In the genomic region with DNA sequence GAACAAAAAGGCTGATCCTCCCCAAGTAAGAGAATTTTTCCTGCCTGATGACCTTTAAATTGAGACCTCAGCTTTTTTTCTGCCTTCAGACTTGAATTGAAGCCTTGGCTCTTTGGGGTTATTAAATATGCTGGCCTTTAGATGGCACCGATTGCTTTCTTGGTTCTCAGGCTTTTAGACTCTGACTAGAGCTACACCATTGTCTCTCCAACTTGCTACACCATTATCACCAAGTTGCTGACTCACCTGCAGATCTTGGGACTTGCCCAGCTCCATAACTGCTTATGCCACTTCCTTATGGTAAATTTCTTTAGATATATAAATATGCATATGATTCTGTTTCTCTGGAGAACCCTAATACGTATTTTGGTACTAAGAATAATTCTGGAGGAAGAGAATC, we compare ENCODE assay signal across 18 cellular contexts. TPM values are rescaled to one million over a fixed set of nuclear protein-coding genes. Genes with fewer than 3 reads are reported as not detected.
DNase-seq lines count a peak whose midpoint lies in the region; ATAC-seq, FAIRE-seq and TF ChIP-seq lines count a peak whose summit lies in the region.
"Had no signal": no experiment of that assay in that cellular context is flagged by ENCODE, and none has a peak within 500 bp of the region (broad histone marks: within the 10 kb centered on the region; RNA-seq: fewer than 3 reads in every experiment).

No MANE protein-coding gene starts in this region.

- no peak for TF ChIP-seq POLR2A in NB4 (IDR thresholded peaks at IDR 0.05; ENCODE audit: extremely low read depth, insufficient read length)
- TF ChIP-seq POLR2A in H1 (IDR thresholded peaks at IDR 0.05; ENCODE audit: control extremely low read depth in 1 of 2, low read depth in 2 of 2, low read length in 2 of 2) = no peak

- no peak overlapping the region for H3K4me2 ChIP-seq in H1 (ENCODE audit: insufficient read depth in 1 of 2, low read depth in 2 of 2, low read length in 2 of 2)
- H3K4me2 ChIP-seq: smooth muscle cell had no signal

- H2AFZ ChIP-seq in H1 (ENCODE audit: low read length) = no peak overlapping the region

- ATAC-seq in HG03571 (IDR thresholded peaks at IDR 0.05; ENCODE audit: unreplicated experiment) = no peak
- ATAC-seq: activated CD8-positive, alpha-beta T cell treated with anti-CD3 and anti-CD28 coated beads, Interleukin-2, amount 10 ng/mL, durations not matched to agents 7 days and 5 days; HepG2 had no signal

- TF ChIP-seq CTCF in NB4 (IDR thresholded peaks at IDR 0.05; ENCODE audit: low read depth, low read length) (peak; percentile 16), H1 (IDR thresholded peaks at IDR 0.05; ENCODE audit: control extremely low read depth in 1 of 3, insufficient read depth in 1 of 3, low read depth in 1 of 3, low read length in 3 of 3) (no peak), right atrium auricular region (IDR thresholded peaks at IDR 0.05) (no peak)

- H3K4ac ChIP-seq in H1 (replicated peaks; ENCODE audit: insufficient read length, low read depth, low read length) = no peak overlapping the region

- peak; percentile 58 for DNase-seq in EL
- DNase-seq in NB4 (ENCODE audit: low read depth) = peak; percentile 46
- no peak for DNase-seq in H1 (ENCODE audit: low read depth in 1 of 2, low spot score in 2 of 2)
- peak; percentile 51 for DNase-seq in myocyte (ENCODE audit: low read depth)
- DNase-seq in NCI-H2171 treated with DMSO at 0.1 percent for 48 hours (lab: John Stamatoyannopoulos, UW) = no peak
- DNase-seq in right atrium auricular region (ENCODE audit: low spot score) = no peak
- no peak for DNase-seq in midbrain (lab: John Stamatoyannopoulos, UW)
- DNase-seq: activated CD8-positive, alpha-beta T cell treated with anti-CD3 and anti-CD28 coated beads, Interleukin-2, amount 10 ng/mL, durations not matched to agents 7 days and 5 days; activated gamma-delta T cell treated with Interleukin-2 at 50 U/mL for 16 hours; COR-L47; islet precursor cell; NCI-H2081 treated with DMSO at 0.1 percent for 48 hours; nephron progenitor cell; T1000 had no signal

- H4K5ac ChIP-seq in H1 (ENCODE audit: insufficient read length, low read depth, low read length) = no peak overlapping the region

- no peak overlapping the region for H3K9ac ChIP-seq in H1 (replicated peaks in 1 of 4; ENCODE audit: extremely low read depth in 1 of 4, low read depth in 3 of 4, low read length in 3 of 4)

- no peaks in the 10 kb centered on the region for H3K23me2 ChIP-seq in H1 (ENCODE audit: low read depth, low read length)

- TF ChIP-seq RAD21 in H1 (IDR thresholded peaks at IDR 0.05 in 1 of 2, conservative IDR thresholded peaks at IDR 0.05 in 1 of 2; ENCODE audit: low read depth in 2 of 2, low read length in 2 of 2) = peak; percentile 44 to 46

- H3K79me2 ChIP-seq in H1 (ENCODE audit: control insufficient read depth in 1 of 2, insufficient read depth in 2 of 2, low read length in 2 of 2) = no peaks in the 10 kb centered on the region

- H3K18ac ChIP-seq in H1 (ENCODE audit: extremely low read depth, low read length) = no peak overlapping the region

- H3K36me3 ChIP-seq in H1 (ENCODE audit: control insufficient read depth in 2 of 4, insufficient read depth in 4 of 4, low read length in 3 of 4) (peaks cover 0 to 5% (median 0%) of the 10 kb centered on the region in 4 experiments; a peak in 1 of 8 replicates), right atrium auricular region (no peaks in the 10 kb centered on the region)
- H3K36me3 ChIP-seq: thoracic aorta had no signal

- no peak overlapping the region for H2BK120ac ChIP-seq in H1 (replicated peaks; ENCODE audit: low read depth, low read length)

- H3K27ac ChIP-seq in H1 (ENCODE audit: low read depth, low read length) (no peak overlapping the region), right atrium auricular region (no peak overlapping the region)
- H3K27ac ChIP-seq: thoracic aorta had no signal

- no peak overlapping the region for H4K91ac ChIP-seq in H1 (replicated peaks; ENCODE audit: insufficient read length, low read length)

- no peaks in the 10 kb centered on the region for H3K4me1 ChIP-seq in H1 (replicated peaks in 1 of 4; ENCODE audit: control insufficient read depth in 3 of 4, insufficient read depth in 4 of 4, low read length in 3 of 4)
- no peaks in the 10 kb centered on the region for H3K4me1 ChIP-seq in right atrium auricular region

- H3K56ac ChIP-seq in H1 (replicated peaks; ENCODE audit: insufficient read length, low read depth, low read length) = no peak overlapping the region

- WGBS in H1 (ENCODE audit: extremely low coverage in 1 of 2, insufficient coverage in 1 of 2, insufficient read length in 1 of 2, insufficient replicate concordance in 2 of 2, low coverage in 1 of 2, low lambda C conversion rate in 2 of 2, missing lambda C conversion rate in 1 of 2), 2 experiments = 50% methylated on average over 2 of the region's 2 CpGs; no CpG with 5 or more reads in 1 of the 2 experiments

- H4K8ac ChIP-seq in H1 (ENCODE audit: extremely low read depth, insufficient read depth, low read length) = no peak overlapping the region

- H3K4me3 ChIP-seq in NB4 (ENCODE audit: low read depth, low read length) = no peak overlapping the region
- H3K4me3 ChIP-seq in H1 (ENCODE audit: extremely low read depth in 1 of 4, insufficient read depth in 2 of 4, low read depth in 3 of 4, low read length in 4 of 4) = no peak overlapping the region
- no peak overlapping the region for H3K4me3 ChIP-seq in right atrium auricular region
- H3K4me3 ChIP-seq: smooth muscle cell, thoracic aorta had no signal

- H3K27me3 ChIP-seq in H1 (replicated peaks in 1 of 4; ENCODE audit: control insufficient read depth in 3 of 4, extremely low read depth in 1 of 4, insufficient read depth in 3 of 4, low read length in 3 of 4) = no peaks in the 10 kb centered on the region
- no peaks in the 10 kb centered on the region for H3K27me3 ChIP-seq in right atrium auricular region

- H4K20me1 ChIP-seq in H1 (replicated peaks in 1 of 2; ENCODE audit: control insufficient read depth in 1 of 2, insufficient read depth in 2 of 2, low read length in 2 of 2) = no peaks in the 10 kb centered on the region

- H2AK5ac ChIP-seq in H1 (ENCODE audit: low read depth, low read length) = no peak overlapping the region

- H2BK5ac ChIP-seq in H1 (ENCODE audit: low read depth, low read length) = no peak overlapping the region

- CTCF ChIA-PET in H1 (lab: Charles Lee; ENCODE audit: partially characterized antibody) = interaction anchor here (0.7 to 2.4 kb wide), 3 partner anchors 9 to 14 kb away, joined by 3 to 6 read pairs (median 3); no protein-coding TSS in a partner anchor

- no peak for FAIRE-seq in H1 (lab: Jason Lieb, UNC)
- FAIRE-seq: HepG2 had no signal

- H2BK15ac ChIP-seq in H1 (ENCODE audit: low read length) = no peak overlapping the region

- H3K14ac ChIP-seq in H1 (ENCODE audit: insufficient read length) = no peak overlapping the region

- no peak overlapping the region for H3K23ac ChIP-seq in H1 (ENCODE audit: insufficient read length)

- POLR2A ChIA-PET in H1 (lab: Charles Lee; ENCODE audit: partially characterized antibody) = no interaction called here

- H2BK20ac ChIP-seq in H1 (ENCODE audit: low read length) = no peak overlapping the region

- no peak for TF ChIP-seq EP300 in H1 (IDR thresholded peaks at IDR 0.05; ENCODE audit: borderline replicate concordance in 1 of 2, low read depth in 2 of 2, low read length in 2 of 2)

- no peak overlapping the region for H2BK12ac ChIP-seq in H1 (ENCODE audit: low read depth, low read length)

- H3K9me3 ChIP-seq in H1 (ENCODE audit: insufficient read depth in 2 of 2, low read depth in 1 of 2, low read length in 1 of 2) = peaks cover 9 to 18% of the 10 kb centered on the region in 2 experiments; a peak in 3 of 4 replicates
- no peaks in the 10 kb centered on the region for H3K9me3 ChIP-seq in right atrium auricular region
- H3K9me3 ChIP-seq: thoracic aorta had no signal

- H3K79me1 ChIP-seq in H1 (ENCODE audit: low read depth, low read length) = no peaks in the 10 kb centered on the region

TF ChIP-seq in H1, 55 proteins besides CTCF, POLR2A, EP300 and RAD21 (continues in another document):
- TF ChIP-seq PHF8 (conservative IDR thresholded peaks at IDR 0.05; ENCODE audit: low read depth, low read length) (no peak), SP1 (IDR thresholded peaks at IDR 0.05; ENCODE audit: low read depth, low read length) (no peak)

RNA-seq across cellular contexts. Expression of gene ABCA13, which starts 3.1 kb away (rescaled TPM):
- total RNA-seq in H1 (2021; fragmentation: NEBNext Ultra II Directional; extraction: Animal tissue kit (Norgen Biotek cat#: 25700)) = 0.07 and 0.13 TPM in 2 replicates
- 0.02 and 0.09 TPM in 2 replicates for polyA plus RNA-seq in H1 (2011; rRNA removed)
- 0.01 TPM for polyA plus RNA-seq in H1 (2011; cell fraction: cytosol; rRNA removed)
- polyA plus RNA-seq in H1 (2011; cell fraction: nucleus; rRNA removed) = 0.03 TPM
- 0.05 to 0.12 TPM in 2 of 4 replicates, not detected in the others for polyA plus RNA-seq in H1 (2012, experiment 1 of 2)
- polyA plus RNA-seq in H1 (2012, experiment 2 of 2) = not detected
- 0.02 TPM for polyA plus RNA-seq in H1 (2013, experiment 1 of 2)
- polyA plus RNA-seq in H1 (2013, experiment 2 of 2) = 0.06 TPM
- polyA minus RNA-seq in H1 (2011; rRNA and poly(A)+ RNA removed) = 0.06 and 0.17 TPM in 2 replicates
- 0.15 TPM for polyA minus RNA-seq in H1 (2011; cell fraction: cytosol; rRNA and poly(A)+ RNA removed)
- 0.20 TPM for polyA minus RNA-seq in H1 (2011; cell fraction: nucleus; rRNA and poly(A)+ RNA removed)
- total RNA-seq in myocyte (1.7 and 2.4 TPM in 2 replicates), right atrium auricular region (not detected)
- polyA plus RNA-seq in myocyte (2012) = 0.23 TPM
- total RNA-seq: HepG2, smooth muscle cell, thoracic aorta had no signal
- polyA plus RNA-seq: smooth muscle cell had no signal

Comparison
In these comparisons a context has a peak if more than half of its experiments do, and no peak if none do; other contexts are left out.
1. DNase-seq: peak in EL (single experiment), NB4 (single experiment) and myocyte (single experiment); none in H1 (0 of 2), NCI-H2171 treated with DMSO at 0.1 percent for 48 hours (single experiment), right atrium auricular region (single experiment) and midbrain (single experiment).